ENCODE assay signal across 9 cellular contexts in genomic region chr20:8394308-8394945, GRCh38.
A peak's percentile ranks its signal among the peaks of the same experiment; 100 is the strongest.
DNase-seq lines count a peak whose midpoint lies in the region; ATAC-seq and TF ChIP-seq lines count a peak whose summit lies in the region.
"Had no signal": no experiment of that assay in that cellular context is flagged by ENCODE, and none has a peak within 500 bp of the region (broad histone marks: within the 10 kb centered on the region; RNA-seq: fewer than 3 reads in every experiment).

No MANE protein-coding gene starts in this region.

- H3K27ac ChIP-seq in GM23248, result peak overlapping the region; percentile 32; the same call in 1 of the 2 replicates
- peak overlapping the region; percentile 38; the same call in 1 of the 2 replicates for H3K27ac ChIP-seq in MM.1S (ENCODE audit: low read length)
- no peak overlapping the region for H3K27ac ChIP-seq in testis

- H3K27me3 Mint-ChIP-seq in chondrocyte (ENCODE audit: low read depth), result no peaks in the 10 kb centered on the region

- H3K4me1 ChIP-seq in GM23248 (ENCODE audit: insufficient read depth), result peaks cover 10% of the 10 kb centered on the region
- peaks cover 25% of the 10 kb centered on the region for H3K4me1 ChIP-seq in MM.1S (ENCODE audit: low read length)
- no peaks in the 10 kb centered on the region for H3K4me1 ChIP-seq in testis

- no peak for TF ChIP-seq POLR2A in testis (IDR thresholded peaks at IDR 0.05)

- no peak overlapping the region for H3K9ac ChIP-seq in GM23248
- H3K9ac ChIP-seq in MM.1S (ENCODE audit: low read length), result no peak overlapping the region

- peak; percentile 83 for DNase-seq in GM23248
- DNase-seq in MM.1S, result peak; percentile 23
- peak; percentile 58 to 82 for DNase-seq in foreskin fibroblast
- no peak for DNase-seq in chondrocyte (ENCODE audit: low spot score)
- no peak for DNase-seq in NK-92 treated with Interleukin-12 subunit alpha and Interleukin-12 subunit beta, amount 100 ng/mL, for 24 hours (lab: John Stamatoyannopoulos, UW)
- no peak for DNase-seq in cerebellar cortex (ENCODE audit: low spot score)
- no peak for DNase-seq in testis
- DNase-seq: stimulated activated CD4-positive, alpha-beta T cell treated with anti-CD3 and anti-CD28 coated beads, Interleukin-4, amount 100 ng/mL, for 4 hours had no signal

- no peaks in the 10 kb centered on the region for H3K27me3 ChIP-seq in GM23248 (replicated peaks; ENCODE audit: insufficient read depth)
- no peaks in the 10 kb centered on the region for H3K27me3 ChIP-seq in MM.1S (replicated peaks; ENCODE audit: insufficient read depth, low read length)
- H3K27me3 ChIP-seq in testis, result no peaks in the 10 kb centered on the region

- H3K27ac Mint-ChIP-seq in chondrocyte (ENCODE audit: unreplicated experiment), result no peak overlapping the region

- H3K9me3 ChIP-seq in GM23248 (ENCODE audit: low read depth), result no peaks in the 10 kb centered on the region
- H3K9me3 ChIP-seq in MM.1S (replicated peaks; ENCODE audit: insufficient read depth, low read length), result no peaks in the 10 kb centered on the region
- H3K9me3 ChIP-seq in testis, result no peaks in the 10 kb centered on the region

- H3K9me3 Mint-ChIP-seq in chondrocyte (ENCODE audit: low read depth), result peaks cover 2% of the 10 kb centered on the region

- no peaks in the 10 kb centered on the region for H3K36me3 Mint-ChIP-seq in chondrocyte (ENCODE audit: low read depth)

- peak; percentile 80 for ATAC-seq in GM18508 (IDR thresholded peaks at IDR 0.05; ENCODE audit: insufficient read depth, unreplicated experiment)

- H3K79me2 ChIP-seq in GM23248 (ENCODE audit: insufficient read depth) (no peaks in the 10 kb centered on the region), MM.1S (ENCODE audit: low read length) (no peaks in the 10 kb centered on the region)

- H2AFZ ChIP-seq in GM23248, result no peak overlapping the region
- no peak overlapping the region for H2AFZ ChIP-seq in MM.1S (ENCODE audit: low read length)

- H4K20me1 ChIP-seq in GM23248 (ENCODE audit: insufficient read depth) (no peaks in the 10 kb centered on the region), MM.1S (ENCODE audit: insufficient read depth, low read length) (no peaks in the 10 kb centered on the region)

- TF ChIP-seq CTCF in MM.1S (IDR thresholded peaks at IDR 0.05; ENCODE audit: low read length), result no peak
- no peak for TF ChIP-seq CTCF in foreskin fibroblast (IDR thresholded peaks at IDR 0.05; ENCODE audit: low read depth, low read length)
- no peak for TF ChIP-seq CTCF in chondrocyte (IDR thresholded peaks at IDR 0.05)
- no peak for TF ChIP-seq CTCF in testis (IDR thresholded peaks at IDR 0.05)

- intact Hi-C loops in testis (cut with DNase I; ENCODE audit: low total_unique reads), result no loop called here

- in situ Hi-C loops in GM23248 (cut with MboI), result no loop called here

- H3K4me2 ChIP-seq in GM23248 (ENCODE audit: unreplicated experiment) (peak overlapping the region; percentile 13), MM.1S (ENCODE audit: low read depth, low read length) (peak overlapping the region; percentile 40)

- no peaks in the 10 kb centered on the region for H3K36me3 ChIP-seq in GM23248 (ENCODE audit: low read depth)
- no peaks in the 10 kb centered on the region for H3K36me3 ChIP-seq in MM.1S (replicated peaks; ENCODE audit: insufficient read depth, low read length)
- H3K36me3 ChIP-seq in testis (ENCODE audit: low read depth, missing control alignments), result no peaks in the 10 kb centered on the region

- H3K4me3 Mint-ChIP-seq in chondrocyte (ENCODE audit: unreplicated experiment), result no peak overlapping the region

- H3K4me3 ChIP-seq in GM23248 (no peak overlapping the region), MM.1S (ENCODE audit: low read length) (no peak overlapping the region), foreskin fibroblast (ENCODE audit: low read depth in 1 of 2, low read length in 2 of 2) (no peak overlapping the region), testis (no peak overlapping the region)

- WGBS in GM23248 (ENCODE audit: low coverage in 1 of 2, low lambda C conversion rate in 2 of 2, missing lambda C conversion rate in 2 of 2), 2 experiments, result 87 to 89% methylated on average over 2 of the region's 2 CpGs
- WGBS in testis, 2 donors, result 86 to 97% methylated on average over 2 of the region's 2 CpGs

- peaks cover 5% of the 10 kb centered on the region for H3K4me1 Mint-ChIP-seq in chondrocyte (ENCODE audit: low read depth)

- H3K9me2 ChIP-seq in GM23248 (ENCODE audit: insufficient read depth) (no peaks in the 10 kb centered on the region), MM.1S (replicated peaks; ENCODE audit: insufficient read depth, low read length) (no peaks in the 10 kb centered on the region)

- H3F3A ChIP-seq in GM23248 (ENCODE audit: insufficient read depth) (no peaks in the 10 kb centered on the region), MM.1S (ENCODE audit: insufficient read depth, low read length) (peaks cover under 1% of the 10 kb centered on the region; the same call in 1 of the 2 replicates)

Comparison
In these comparisons a context has a peak if more than half of its experiments do, and no peak if none do; other contexts are left out.
1. DNase-seq: peak in GM23248 (single experiment), MM.1S (single experiment) and foreskin fibroblast (2 of 2); none in chondrocyte (single experiment), NK-92 treated with Interleukin-12 subunit alpha and Interleukin-12 subunit beta, amount 100 ng/mL, for 24 hours (single experiment), cerebellar cortex (single experiment) and testis (single experiment).
2. H3K27ac ChIP-seq: peak in GM23248 (single experiment) and MM.1S (single experiment); none in testis (0 of 2).